ENCODE assay signal across 1 cellular context in genomic region chr20:35088231-35088794, GRCh38.
TF ChIP-seq lines count a peak whose summit lies in the region.

No MANE protein-coding gene starts in this region.

TF ChIP-seq in K562, 482 proteins besides CTCF, POLR2A, EP300 and RAD21:
- TF ChIP-seq HMG20B (CRISPR knock-in tag; IDR thresholded peaks at IDR 0.05) (no peak), RBFOX2 (IDR thresholded peaks at IDR 0.05; ENCODE audit: low read depth, low read length) (0 out of 2 replicates have a peak, but pooled peaks have one; percentile 39)
